ENCODE assay signal across 11 cellular contexts in the genomic region with DNA sequence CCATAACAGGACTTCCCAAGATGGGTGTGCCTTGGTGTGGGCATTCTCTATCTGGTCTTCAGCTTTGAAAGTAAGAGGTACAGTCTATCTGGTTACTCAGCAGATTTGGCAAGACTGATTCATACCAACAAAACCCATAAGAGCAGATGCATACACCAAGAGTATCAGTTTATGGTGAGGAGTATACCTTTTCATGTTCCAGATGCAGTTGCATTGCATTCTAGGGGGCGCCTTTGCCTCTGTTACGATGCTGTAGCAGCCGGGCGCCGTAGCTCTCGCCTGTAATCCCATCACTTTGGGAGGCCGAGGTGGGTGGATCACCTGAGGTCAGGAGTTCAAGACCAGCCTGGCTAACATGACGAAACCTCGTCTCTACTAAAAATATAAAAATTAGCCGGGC. TPM values are rescaled to one million over a fixed set of nuclear protein-coding genes. Genes with fewer than 3 reads are reported as not detected.
DNase-seq lines count a peak whose midpoint lies in the region; FAIRE-seq and TF ChIP-seq lines count a peak whose summit lies in the region.
"Had no signal": no experiment of that assay in that cellular context is flagged by ENCODE, and none has a peak within 500 bp of the region (broad histone marks: within the 10 kb centered on the region; RNA-seq: fewer than 3 reads in every experiment).

No MANE protein-coding gene starts in this region.

- in situ Hi-C loops in GM23248 (cut with MboI) = no loop called here

- no peak overlapping the region for H3K27ac Mint-ChIP-seq in endothelial cell (ENCODE audit: unreplicated experiment)
- H3K27ac Mint-ChIP-seq: CD4-positive, alpha-beta T cell had no signal

- CTCF ChIA-PET in A673 (lab: Charles Lee) = no interaction called here

- H3K79me2 ChIP-seq in GM23248 (ENCODE audit: insufficient read depth) = peaks cover 31% of the 10 kb centered on the region

- intact Hi-C loops in A673 (cut with micrococcal nuclease; ENCODE audit: unreplicated experiment) (no loop called here), dorsolateral prefrontal cortex (cut with DNase I) (no loop called here)

- no peaks in the 10 kb centered on the region for H3K9me3 Mint-ChIP-seq in endothelial cell (ENCODE audit: unreplicated experiment)
- H3K9me3 Mint-ChIP-seq: CD4-positive, alpha-beta T cell; naive B cell had no signal

- H3K27ac ChIP-seq in A673 (ENCODE audit: low read depth, low read length, poor library complexity, severe bottlenecking) = no peak overlapping the region
- no peak overlapping the region for H3K27ac ChIP-seq in GM23248
- H3K27ac ChIP-seq in dorsolateral prefrontal cortex = no peak overlapping the region

- no peak overlapping the region for H3K4me3 Mint-ChIP-seq in endothelial cell (ENCODE audit: unreplicated experiment)
- H3K4me3 Mint-ChIP-seq: CD4-positive, alpha-beta T cell; naive B cell had no signal

- H2AFZ ChIP-seq in GM23248 = no peak overlapping the region

- WGBS in GM23248 (ENCODE audit: low coverage in 1 of 2, low lambda C conversion rate in 2 of 2, missing lambda C conversion rate in 2 of 2), 2 experiments = 96 to 97% methylated on average over 10 of the region's 10 CpGs

- POLR2A ChIA-PET in A673 (lab: Charles Lee; ENCODE audit: low non-redundant PET) = no interaction called here

- no peak for TF ChIP-seq POLR2A in GM12891 (IDR thresholded peaks at IDR 0.05; ENCODE audit: low read depth, low read length)

- H3K9ac ChIP-seq in GM23248 = no peak overlapping the region

- peaks cover 23% of the 10 kb centered on the region for H3K36me3 Mint-ChIP-seq in endothelial cell (ENCODE audit: low read depth, unreplicated experiment)

- BruUV-seq in A673 (replicated peaks; lab: Mats Ljungman, UMichigan) = no TSS peak

- H3K9me2 ChIP-seq in GM23248 (ENCODE audit: insufficient read depth) = no peaks in the 10 kb centered on the region

- no peaks in the 10 kb centered on the region for H3K27me3 Mint-ChIP-seq in endothelial cell (ENCODE audit: unreplicated experiment)
- H3K27me3 Mint-ChIP-seq: CD4-positive, alpha-beta T cell; naive B cell had no signal

- H3K4me1 ChIP-seq in A673 (ENCODE audit: insufficient read depth, low read length, poor library complexity, severe bottlenecking) (no peaks in the 10 kb centered on the region), GM23248 (ENCODE audit: insufficient read depth) (no peaks in the 10 kb centered on the region)

- H4K20me1 ChIP-seq in GM23248 (ENCODE audit: insufficient read depth) = no peaks in the 10 kb centered on the region

- no peak overlapping the region for H3K4me3 ChIP-seq in A673 (ENCODE audit: low read depth, low read length, poor library complexity, severe bottlenecking)
- no peak overlapping the region for H3K4me3 ChIP-seq in GM23248
- H3K4me3 ChIP-seq in dorsolateral prefrontal cortex = no peak overlapping the region

- peak; percentile 17 for DNase-seq in A673 (ENCODE audit: low spot score)
- no peak for DNase-seq in GM10266 (ENCODE audit: extremely low spot score)
- DNase-seq in RPMI8226 = peak; percentile 23
- DNase-seq in endothelial cell (ENCODE audit: low spot score) = peak; percentile 26
- DNase-seq in GM12891 (ENCODE audit: insufficient read length, low spot score) = no peak
- DNase-seq in cerebellar nuclear complex (lab: John Stamatoyannopoulos, UW) = no peak
- no peak for DNase-seq in GM23248
- no peak for DNase-seq in dorsolateral prefrontal cortex
- DNase-seq: CD4-positive, alpha-beta T cell; naive B cell had no signal

- H3K4me1 Mint-ChIP-seq in endothelial cell (ENCODE audit: unreplicated experiment) = no peaks in the 10 kb centered on the region

- peaks cover 44% of the 10 kb centered on the region for H3K36me3 ChIP-seq in A673 (ENCODE audit: insufficient read depth, low read length, poor library complexity, severe bottlenecking)
- peaks cover 22% of the 10 kb centered on the region; the same call in 1 of the 2 replicates for H3K36me3 ChIP-seq in GM23248 (ENCODE audit: low read depth)

- H3F3A ChIP-seq in GM23248 (ENCODE audit: insufficient read depth) = no peaks in the 10 kb centered on the region

- FAIRE-seq in GM12891 (lab: Jason Lieb, UNC) = no peak

- H3K9me3 ChIP-seq in A673 (ENCODE audit: low read depth, low read length, poor library complexity, severe bottlenecking) = no peaks in the 10 kb centered on the region
- H3K9me3 ChIP-seq in GM23248 (ENCODE audit: low read depth) = no peaks in the 10 kb centered on the region

- H3K27me3 ChIP-seq in A673 (replicated peaks; ENCODE audit: insufficient read depth, low read depth, low read length, poor library complexity) = no peaks in the 10 kb centered on the region
- H3K27me3 ChIP-seq in GM23248 (replicated peaks; ENCODE audit: insufficient read depth) = no peaks in the 10 kb centered on the region
- no peaks in the 10 kb centered on the region for H3K27me3 ChIP-seq in dorsolateral prefrontal cortex

- no peak overlapping the region for H3K4me2 ChIP-seq in GM23248 (ENCODE audit: unreplicated experiment)

- TF ChIP-seq CTCF in A673 (conservative IDR thresholded peaks at IDR 0.05; ENCODE audit: low read depth, low read length) (peak; percentile 46), GM10266 (IDR thresholded peaks at IDR 0.05; ENCODE audit: control insufficient read depth, insufficient read depth, low read depth, missing control alignments) (peak; percentile 18), endothelial cell (IDR thresholded peaks at IDR 0.05; ENCODE audit: unreplicated experiment) (no peak), dorsolateral prefrontal cortex (IDR thresholded peaks at IDR 0.05 in 54 of 56, conservative IDR thresholded peaks at IDR 0.05 in 2 of 56; ENCODE audit: low read depth in 1 of 56, partially characterized antibody in 56 of 56) (no peak)

TF ChIP-seq in GM12891, 5 proteins besides CTCF, POLR2A, EP300 and RAD21:
- no peak for TF ChIP-seq SPI1 (IDR thresholded peaks at IDR 0.05; ENCODE audit: low read depth, low read length)
- TF ChIP-seq TAF1 (IDR thresholded peaks at IDR 0.05; ENCODE audit: low read depth, low read length) = no peak
- TF ChIP-seq POLR2AphosphoS5 (IDR thresholded peaks at IDR 0.05; ENCODE audit: low read depth, low read length) = no peak
- TF ChIP-seq PAX5 (IDR thresholded peaks at IDR 0.05; ENCODE audit: insufficient read depth, low read length, severe bottlenecking) = no peak
- TF ChIP-seq POU2F2 (IDR thresholded peaks at IDR 0.05; ENCODE audit: low read depth, low read length) = no peak

RNA-seq across cellular contexts. Expression of a gene that starts 31.1 kb away (rescaled TPM):
- total RNA-seq in A673 (2021) = 4.4 and 9.5 TPM in 2 replicates
- total RNA-seq in endothelial cell (ENCODE audit: unreplicated experiment) = 3.6 TPM
- polyA plus RNA-seq in GM12891 (2012; ENCODE audit: low read depth, missing spikeins) = 56.0 TPM
- total RNA-seq in GM23248 (2014; rRNA removed; shearing (Covaris generic)) = under 0.01 TPM in 1 of 2 replicates, not detected in the other
- 1.1 and 1.4 TPM in 2 replicates for polyA plus RNA-seq in GM23248 (2016; fragmentation: Nextera tagmentation; extraction: Ambion mirVana)
- total RNA-seq in dorsolateral prefrontal cortex = 100 to 1,000 TPM in 2 of 120 experiments, 10 to 100 TPM in 118; 19.6 to 121 (median 72.6) TPM
- total RNA-seq: skeletal muscle tissue had no signal

RNA-seq across cellular contexts. Expression of a gene that starts 46.3 kb away (rescaled TPM):
- total RNA-seq in A673 (2021) (45.8 and 48.0 TPM in 2 replicates), endothelial cell (ENCODE audit: unreplicated experiment) (27.1 TPM), dorsolateral prefrontal cortex (10 to 100 TPM; 19.1 to 42.5 (median 29.0) TPM)
- polyA plus RNA-seq in GM12891 (2012; ENCODE audit: low read depth, missing spikeins) = 23.8 TPM
- 25.8 and 33.4 TPM in 2 replicates for total RNA-seq in GM23248 (2014; rRNA removed; shearing (Covaris generic))
- polyA plus RNA-seq in GM23248 (2016; fragmentation: Nextera tagmentation; extraction: Ambion mirVana) = 24.0 and 25.2 TPM in 2 replicates

RNA-seq across cellular contexts. Expression of a gene that starts 47.0 kb away (rescaled TPM):
- total RNA-seq in A673 (2021) (8.6 and 8.7 TPM in 2 replicates), endothelial cell (ENCODE audit: unreplicated experiment) (1.2 TPM), dorsolateral prefrontal cortex (10 to 100 TPM; 13.9 to 52.7 (median 27.3) TPM)
- 2.4 TPM for polyA plus RNA-seq in GM12891 (2012; ENCODE audit: low read depth, missing spikeins)
- 0.97 TPM in 1 of 2 replicates, not detected in the other for total RNA-seq in GM23248 (2014; rRNA removed; shearing (Covaris generic))
- polyA plus RNA-seq in GM23248 (2016; fragmentation: Nextera tagmentation; extraction: Ambion mirVana) = 0.58 and 0.70 TPM in 2 replicates

RNA-seq across cellular contexts. Expression of a gene that starts 51.5 kb away (rescaled TPM):
- total RNA-seq in A673 (2021) = 68.6 and 74.7 TPM in 2 replicates
- total RNA-seq in endothelial cell (ENCODE audit: unreplicated experiment) = 40.1 TPM
- polyA plus RNA-seq in GM12891 (2012; ENCODE audit: low read depth, missing spikeins) = 21.2 TPM
- total RNA-seq in GM23248 (2014; rRNA removed; shearing (Covaris generic)) = 21.9 and 30.7 TPM in 2 replicates
- polyA plus RNA-seq in GM23248 (2016; fragmentation: Nextera tagmentation; extraction: Ambion mirVana) = 19.6 and 19.9 TPM in 2 replicates
- 10 to 100 TPM; 34.3 to 54.9 (median 41.9) TPM for total RNA-seq in dorsolateral prefrontal cortex

RNA-seq across cellular contexts. Expression of a gene that starts 52.7 kb away (rescaled TPM):
- 8.5 and 11.2 TPM in 2 replicates for total RNA-seq in A673 (2021)
- total RNA-seq in endothelial cell (ENCODE audit: unreplicated experiment) = 9.9 TPM
- 5.9 TPM for polyA plus RNA-seq in GM12891 (2012; ENCODE audit: low read depth, missing spikeins)
- 11.2 and 15.0 TPM in 2 replicates for total RNA-seq in GM23248 (2014; rRNA removed; shearing (Covaris generic))
- 6.7 and 8.3 TPM in 2 replicates for polyA plus RNA-seq in GM23248 (2016; fragmentation: Nextera tagmentation; extraction: Ambion mirVana)
- total RNA-seq in dorsolateral prefrontal cortex = 10 to 100 TPM in 93 of 120 experiments, 1 to 10 TPM in 27; 5.8 to 19.4 (median 11.7) TPM

Comparison
In these comparisons a context has a peak if more than half of its experiments do, and no peak if none do; other contexts are left out.
1. DNase-seq: peak in A673 (single experiment), RPMI8226 (single experiment) and endothelial cell (single experiment); none in GM10266 (single experiment), GM12891 (single experiment), cerebellar nuclear complex (0 of 2), GM23248 (single experiment) and dorsolateral prefrontal cortex (0 of 10).
2. CTCF ChIP-seq: peak in A673 (single experiment) and GM10266 (single experiment); none in endothelial cell (single experiment) and dorsolateral prefrontal cortex (0 of 56).